ENCODE assay signal across 14 cellular contexts in the genomic region with DNA sequence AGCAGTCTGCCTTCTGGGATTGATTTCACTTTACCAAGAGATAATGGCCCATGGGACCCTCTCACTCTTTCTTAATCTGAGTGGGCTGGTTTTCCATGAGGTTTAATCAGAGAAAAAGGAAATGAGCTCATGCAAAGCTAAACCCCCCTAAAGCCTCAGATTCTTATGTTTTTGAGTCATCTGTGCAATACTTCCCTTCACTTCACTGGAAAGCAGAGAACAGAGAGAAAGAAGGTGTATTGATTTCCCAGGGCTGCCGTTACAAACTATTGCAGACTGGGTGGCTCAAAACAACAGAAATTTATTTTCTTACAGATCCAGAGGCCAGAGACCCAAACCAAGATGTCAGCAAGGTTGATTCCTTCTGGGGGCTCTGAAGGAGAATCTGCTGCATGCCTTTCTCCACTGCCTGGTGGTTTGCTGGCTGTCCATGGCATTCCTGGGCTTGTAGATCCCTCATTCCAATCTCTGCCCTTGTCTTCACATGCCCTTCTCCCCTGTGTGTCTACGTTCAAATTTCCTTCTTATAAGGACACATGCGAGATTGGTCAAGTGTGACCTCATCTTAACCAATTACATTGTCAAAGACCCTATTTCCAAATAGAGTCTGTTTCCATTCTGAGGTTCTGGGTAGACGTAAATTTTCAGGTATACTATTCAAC.
A peak's percentile ranks its signal among the peaks of the same experiment; 100 is the strongest.
DNase-seq lines count a peak whose midpoint lies in the region; ATAC-seq lines count a peak whose summit lies in the region.
"Had no signal": no experiment of that assay in that cellular context is flagged by ENCODE, and none has a peak within 500 bp of the region (broad histone marks: within the 10 kb centered on the region; RNA-seq: fewer than 3 reads in every experiment).

No MANE protein-coding gene starts in this region.

- no peak for ATAC-seq in GM21723 (IDR thresholded peaks at IDR 0.05; ENCODE audit: unreplicated experiment)
- no peak for ATAC-seq in GM21367 (IDR thresholded peaks at IDR 0.05; ENCODE audit: unreplicated experiment)
- no peak for ATAC-seq in GM21825 (IDR thresholded peaks at IDR 0.05; ENCODE audit: unreplicated experiment)
- ATAC-seq: mucosa of descending colon had no signal

- H3K9me3 ChIP-seq in BLaER1 treated with 17β-estradiol and CSF1 and Interleukin-3, amounts not matched to agents 10 nM and 100 nM (replicated peaks in 1 of 11): no peaks in the 10 kb centered on the region
- no peaks in the 10 kb centered on the region for H3K9me3 ChIP-seq in MG63
- H3K9me3 ChIP-seq: mucosa of descending colon, right lobe of liver had no signal

- H3K9ac ChIP-seq in BLaER1 treated with 17β-estradiol and CSF1 and Interleukin-3, amounts not matched to agents 10 nM and 100 nM: peak overlapping the region in 4 of 11 experiments; percentile 12 to 52 (median 36); a peak in 6 of 22 replicates

- H4K20me1 ChIP-seq in BLaER1 treated with 17β-estradiol and CSF1 and Interleukin-3, amounts not matched to agents 10 nM and 100 nM: no peaks in the 10 kb centered on the region

- no peaks in the 10 kb centered on the region for H3K27me3 ChIP-seq in BLaER1 treated with 17β-estradiol and CSF1 and Interleukin-3, amounts not matched to agents 10 nM and 100 nM
- no peaks in the 10 kb centered on the region for H3K27me3 ChIP-seq in MG63
- H3K27me3 ChIP-seq: right lobe of liver had no signal

- peak overlapping the region in 10 of 11 experiments; percentile 4 to 74 (median 53); a peak in 17 of 22 replicates for H3K27ac ChIP-seq in BLaER1 treated with 17β-estradiol and CSF1 and Interleukin-3, amounts not matched to agents 10 nM and 100 nM
- H3K27ac ChIP-seq: SK-N-MC had no signal

- peak; percentile 41 for DNase-seq in MG63
- DNase-seq in dermis blood vessel endothelial cell: peak; percentile 62
- peak; percentile 51 for DNase-seq in myocyte (ENCODE audit: low read depth)
- DNase-seq in epidermal melanocyte (ENCODE audit: insufficient read length, low spot score): no peak
- DNase-seq: activated gamma-delta T cell treated with Interleukin-2 at 50 U/mL for 16 hours, COR-L47, mucosa of descending colon, NCI-H524 treated with DMSO at 0.1 percent for 48 hours, right lobe of liver had no signal

- peak overlapping the region; percentile 41 to 83 (median 59) for H3K4me2 ChIP-seq in BLaER1 treated with 17β-estradiol and CSF1 and Interleukin-3, amounts not matched to agents 10 nM and 100 nM

- H3K36me3 ChIP-seq in BLaER1 treated with 17β-estradiol and CSF1 and Interleukin-3, amounts not matched to agents 10 nM and 100 nM: no peaks in the 10 kb centered on the region
- no peaks in the 10 kb centered on the region for H3K36me3 ChIP-seq in MG63
- H3K36me3 ChIP-seq: right lobe of liver had no signal

- peaks cover 14 to 31% (median 22%) of the 10 kb centered on the region in 10 experiments for H3K4me1 ChIP-seq in BLaER1 treated with 17β-estradiol and CSF1 and Interleukin-3, amounts not matched to agents 10 nM and 100 nM
- H3K4me1 ChIP-seq: right lobe of liver had no signal

- no peak overlapping the region for H3K4me3 ChIP-seq in BLaER1 treated with 17β-estradiol and CSF1 and Interleukin-3, amounts not matched to agents 10 nM and 100 nM
- no peak overlapping the region for H3K4me3 ChIP-seq in MG63
- H3K4me3 ChIP-seq: mucosa of descending colon, right lobe of liver, SK-N-MC had no signal
